In the genomic region with DNA sequence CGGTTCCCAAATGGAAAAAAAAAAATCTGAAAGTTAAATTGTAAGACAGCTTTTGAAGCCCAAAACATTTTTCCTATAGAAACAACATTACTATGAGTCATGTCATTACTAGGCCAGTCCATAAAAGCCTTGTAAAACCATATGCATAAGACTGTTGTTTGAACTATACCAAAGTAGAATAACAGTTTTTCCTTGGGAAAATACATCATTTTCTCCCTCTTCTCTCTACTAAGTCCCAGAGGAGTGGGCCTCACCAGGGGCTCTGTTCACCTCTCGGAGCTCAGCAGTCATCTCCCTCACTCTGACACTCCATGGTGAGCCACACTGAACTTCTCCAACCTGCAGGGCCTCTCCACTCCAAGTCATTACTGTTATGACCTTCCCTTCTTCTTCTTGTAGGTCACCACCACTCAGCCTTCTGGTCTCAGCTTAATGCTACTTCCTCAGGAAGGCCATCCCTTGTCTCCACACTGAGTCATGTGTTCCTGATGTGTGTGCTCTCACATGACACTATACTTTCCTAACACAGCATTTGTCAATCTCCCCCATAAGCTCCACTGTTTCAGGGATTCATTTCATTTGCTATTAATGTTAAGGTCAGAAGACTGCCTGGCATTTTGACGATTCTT, we compare ENCODE assay signal across 9 cellular contexts. TPM values are rescaled to one million over a fixed set of nuclear protein-coding genes. Genes with fewer than 3 reads are reported as not detected.
A peak's percentile ranks its signal among the peaks of the same experiment; 100 is the strongest.
DNase-seq lines count a peak whose midpoint lies in the region; ATAC-seq and TF ChIP-seq lines count a peak whose summit lies in the region.
"Had no signal": no experiment of that assay in that cellular context is flagged by ENCODE, and none has a peak within 500 bp of the region (broad histone marks: within the 10 kb centered on the region; RNA-seq: fewer than 3 reads in every experiment).

No MANE protein-coding gene starts in this region.

- ATAC-seq in naive thymus-derived CD8-positive, alpha-beta T cell, result no peak

- H3K4me3 ChIP-seq in NB4 (ENCODE audit: low read depth, low read length) (peak overlapping the region; percentile 41), choroid plexus epithelial cell (ENCODE audit: low read depth, low read length) (no peak overlapping the region)

- peak overlapping the region; percentile 90 for H3K27ac Mint-ChIP-seq in Calu3 (ENCODE audit: unreplicated experiment)
- H3K27ac Mint-ChIP-seq in naive thymus-derived CD8-positive, alpha-beta T cell, result peak overlapping the region in 6 of 10 donors; percentile 14 to 85 (median 68)

- peaks cover 63% of the 10 kb centered on the region for H3K4me1 Mint-ChIP-seq in Calu3 (ENCODE audit: low read depth, unreplicated experiment)
- peaks cover 19 to 35% (median 26%) of the 10 kb centered on the region in 4 donors for H3K4me1 Mint-ChIP-seq in naive thymus-derived CD8-positive, alpha-beta T cell

- no peak for DNase-seq in Calu3
- peak; percentile 87 for DNase-seq in NB4 (ENCODE audit: low read depth)
- DNase-seq in choroid plexus epithelial cell (ENCODE audit: low read depth), result peak; percentile 56
- DNase-seq in naive thymus-derived CD8-positive, alpha-beta T cell, result no peak
- DNase-seq in dedifferentiated amniotic fluid mesenchymal stem cell (ENCODE audit: extremely low spot score), result no peak
- DNase-seq in T-helper 9 cell, result no peak
- DNase-seq in NCI-H526 (lab: John Stamatoyannopoulos, UW), result no peak
- no peak for DNase-seq in stimulated activated naive CD4-positive, alpha-beta T cell treated with Interleukin-2 at 50 U/mL for 16 hours (lab: John Stamatoyannopoulos, UW)
- DNase-seq: NCI-H2029 had no signal

- H3K9me3 Mint-ChIP-seq in Calu3 (ENCODE audit: low read depth, unreplicated experiment), result peaks cover under 1% of the 10 kb centered on the region
- peaks cover 0 to 16% (median 3%) of the 10 kb centered on the region in 9 donors for H3K9me3 Mint-ChIP-seq in naive thymus-derived CD8-positive, alpha-beta T cell

- no peaks in the 10 kb centered on the region for H3K27me3 Mint-ChIP-seq in Calu3 (ENCODE audit: unreplicated experiment)
- no peaks in the 10 kb centered on the region for H3K27me3 Mint-ChIP-seq in naive thymus-derived CD8-positive, alpha-beta T cell

- peak; percentile 29 for TF ChIP-seq POLR2A in NB4 (IDR thresholded peaks at IDR 0.05; ENCODE audit: extremely low read depth, insufficient read length)

- no TSS peak for BruUV-seq in Calu3 (replicated peaks; lab: Mats Ljungman, UMichigan)

- intact Hi-C loops in Calu3 (cut with micrococcal nuclease; ENCODE audit: unreplicated experiment), result no loop called here

- peak overlapping the region; percentile 48 for H3K4me3 Mint-ChIP-seq in Calu3 (ENCODE audit: low read depth, unreplicated experiment)
- peak overlapping the region; percentile 2 to 80 (median 58) for H3K4me3 Mint-ChIP-seq in naive thymus-derived CD8-positive, alpha-beta T cell

- peaks cover 5% of the 10 kb centered on the region for H3K36me3 Mint-ChIP-seq in Calu3 (ENCODE audit: insufficient read depth, unreplicated experiment)
- H3K36me3 Mint-ChIP-seq in naive thymus-derived CD8-positive, alpha-beta T cell, result peaks cover under 1 to 16% (median 8%) of the 10 kb centered on the region in 3 donors

- CTCF ChIA-PET in Calu3 (lab: Charles Lee), result interaction anchor here (0.6 to 1.2 kb wide), 3 partner anchors 10 to 33 kb away, joined by 3 to 6 read pairs (median 5); no protein-coding TSS in a partner anchor

- TF ChIP-seq CTCF in Calu3 (IDR thresholded peaks at IDR 0.05; ENCODE audit: unreplicated experiment) (no peak), NB4 (IDR thresholded peaks at IDR 0.05; ENCODE audit: low read depth, low read length) (no peak), choroid plexus epithelial cell (conservative IDR thresholded peaks at IDR 0.05; ENCODE audit: low read depth, low read length) (no peak)

- POLR2A ChIA-PET in naive thymus-derived CD8-positive, alpha-beta T cell (lab: Charles Lee), result interaction anchor here (0.6 kb wide), 1 partner anchor 14 kb away, joined by 3 read pairs; no protein-coding TSS in a partner anchor

RNA-seq across cellular contexts. Expression of a gene that starts 32.5 kb away (rescaled TPM):
- 4.0 and 4.3 TPM in 2 replicates for total RNA-seq in Calu3 (2022)
- 1 to 10 TPM; 4.4 to 4.5 TPM for total RNA-seq in naive thymus-derived CD8-positive, alpha-beta T cell
- polyA plus RNA-seq in naive thymus-derived CD8-positive, alpha-beta T cell, result 1 to 10 TPM; 2.3 to 6.0 (median 3.9) TPM

Comparison
In these comparisons a context has a peak if more than half of its experiments do, and no peak if none do; other contexts are left out.
1. DNase-seq: peak in NB4 (single experiment) and choroid plexus epithelial cell (single experiment); none in Calu3 (single experiment), naive thymus-derived CD8-positive, alpha-beta T cell (0 of 10), dedifferentiated amniotic fluid mesenchymal stem cell (single experiment), T-helper 9 cell (single experiment), NCI-H526 (0 of 2) and stimulated activated naive CD4-positive, alpha-beta T cell treated with Interleukin-2 at 50 U/mL for 16 hours (single experiment).